1 cellular context compared by ENCODE assay signal in genomic region chr4:89836897-89837384, GRCh38.
A peak's percentile ranks its signal among the peaks of the same experiment; 100 is the strongest.
TF ChIP-seq lines count a peak whose summit lies in the region.

Gene SNCA (minus strand): TSS chr4:89837161. CDS start chr4:89835667, 1,494 bp downstream.

TF ChIP-seq in HEK293, 187 proteins besides CTCF, POLR2A, EP300 and RAD21 (continued from another document and continues in another):
- no peak for TF ChIP-seq AEBP2 (tag by site-specific recombination; IDR thresholded peaks at IDR 0.05; ENCODE audit: borderline replicate concordance)
- no peak for TF ChIP-seq ZNF416 (tag by site-specific recombination; IDR thresholded peaks at IDR 0.05)
- no peak for TF ChIP-seq KLF7 (tag by site-specific recombination; IDR thresholded peaks at IDR 0.05; ENCODE audit: borderline replicate concordance)
- no peak for TF ChIP-seq PRDM2 (tag by site-specific recombination; IDR thresholded peaks at IDR 0.05; ENCODE audit: borderline replicate concordance)
- TF ChIP-seq ZNF777 (tag by site-specific recombination; IDR thresholded peaks at IDR 0.05; ENCODE audit: borderline replicate concordance): no peak
- TF ChIP-seq KLF16 (tag by site-specific recombination; IDR thresholded peaks at IDR 0.05): peak; percentile 88
- TF ChIP-seq ZNF274 (IDR thresholded peaks at IDR 0.05; ENCODE audit: low read length): no peak
- no peak for TF ChIP-seq ZNF274 (tag by site-specific recombination; IDR thresholded peaks at IDR 0.05; ENCODE audit: borderline replicate concordance)
- peak; percentile 72; the same call in 1 of the 2 replicates for TF ChIP-seq ZNF792 (tag by site-specific recombination; IDR thresholded peaks at IDR 0.05)
- no peak for TF ChIP-seq ZNF521 (tag by site-specific recombination; IDR thresholded peaks at IDR 0.05)
- no peak for TF ChIP-seq ZNF488 (tag by site-specific recombination; IDR thresholded peaks at IDR 0.05)
- TF ChIP-seq ZNF791 (tag by site-specific recombination; IDR thresholded peaks at IDR 0.05): no peak
- no peak for TF ChIP-seq ZNF473 (tag by site-specific recombination; IDR thresholded peaks at IDR 0.05)
- peak; percentile 56; the same call in 1 of the 2 replicates for TF ChIP-seq KLF9 (tag by site-specific recombination; IDR thresholded peaks at IDR 0.05; ENCODE audit: low read depth)
- TF ChIP-seq ZNF677 (tag by site-specific recombination; IDR thresholded peaks at IDR 0.05): no peak
- no peak for TF ChIP-seq ZNF830 (tag by site-specific recombination; IDR thresholded peaks at IDR 0.05; ENCODE audit: low read depth)
- no peak for TF ChIP-seq ZBTB21 (tag by site-specific recombination; IDR thresholded peaks at IDR 0.05)
- TF ChIP-seq SP3 (tag by site-specific recombination; IDR thresholded peaks at IDR 0.05): peak; percentile 78
- no peak; the same call in 1 of the 2 replicates for TF ChIP-seq YY1 (tag by site-specific recombination; IDR thresholded peaks at IDR 0.05)
- TF ChIP-seq ZNF544 (tag by site-specific recombination; IDR thresholded peaks at IDR 0.05): no peak
- no peak for TF ChIP-seq ZNF837 (tag by site-specific recombination; IDR thresholded peaks at IDR 0.05)
- TF ChIP-seq ZNF596 (tag by site-specific recombination; IDR thresholded peaks at IDR 0.05): no peak
- peak; percentile 49; the same call in 1 of the 2 replicates for TF ChIP-seq ZBTB20 (tag by site-specific recombination; IDR thresholded peaks at IDR 0.05)
- no peak for TF ChIP-seq ZNF626 (tag by site-specific recombination; IDR thresholded peaks at IDR 0.05)
- TF ChIP-seq KLF8 (tag by site-specific recombination; IDR thresholded peaks at IDR 0.05): peak; percentile 71; the same call in 1 of the 2 replicates
- no peak; the same call in 1 of the 2 replicates for TF ChIP-seq IKZF3 (tag by site-specific recombination; IDR thresholded peaks at IDR 0.05)
- TF ChIP-seq ZNF239 (tag by site-specific recombination; IDR thresholded peaks at IDR 0.05): no peak
- TF ChIP-seq BCL6B (tag by site-specific recombination; IDR thresholded peaks at IDR 0.05): no peak
- no peak; the same call in 1 of the 2 replicates for TF ChIP-seq ZNF324 (tag by site-specific recombination; IDR thresholded peaks at IDR 0.05)
- TF ChIP-seq EGR2 (tag by site-specific recombination; IDR thresholded peaks at IDR 0.05; ENCODE audit: low read depth): peak; percentile 60
- TF ChIP-seq ZNF768 (tag by site-specific recombination; IDR thresholded peaks at IDR 0.05): no peak
- TF ChIP-seq ZEB2 (tag by site-specific recombination; IDR thresholded peaks at IDR 0.05): peak; percentile 45; the same call in 1 of the 2 replicates
- no peak for TF ChIP-seq ZNF549 (tag by site-specific recombination; IDR thresholded peaks at IDR 0.05)
- TF ChIP-seq GLI4 (tag by site-specific recombination; IDR thresholded peaks at IDR 0.05): no peak; the same call in 1 of the 2 replicates
- no peak for TF ChIP-seq ZNF747 (tag by site-specific recombination; IDR thresholded peaks at IDR 0.05)
- TF ChIP-seq ZNF560 (tag by site-specific recombination; IDR thresholded peaks at IDR 0.05; ENCODE audit: borderline replicate concordance): no peak
- no peak for TF ChIP-seq ZNF785 (tag by site-specific recombination; IDR thresholded peaks at IDR 0.05)
- TF ChIP-seq ZNF157 (tag by site-specific recombination; IDR thresholded peaks at IDR 0.05): no peak
- TF ChIP-seq ZNF558 (tag by site-specific recombination; IDR thresholded peaks at IDR 0.05): no peak
- TF ChIP-seq OSR2 (tag by site-specific recombination; IDR thresholded peaks at IDR 0.05): no peak
- peak; percentile 61 for TF ChIP-seq ZNF513 (tag by site-specific recombination; IDR thresholded peaks at IDR 0.05)
- TF ChIP-seq ZNF600 (tag by site-specific recombination; IDR thresholded peaks at IDR 0.05): no peak
- no peak for TF ChIP-seq ZFP41 (tag by site-specific recombination; IDR thresholded peaks at IDR 0.05; ENCODE audit: borderline replicate concordance)
- no peak for TF ChIP-seq ZNF114 (tag by site-specific recombination; IDR thresholded peaks at IDR 0.05)
- no peak for TF ChIP-seq HOXD13 (CRISPR knock-in tag; IDR thresholded peaks at IDR 0.05; ENCODE audit: borderline replicate concordance)
- peak; percentile 72; the same call in 1 of the 2 replicates for TF ChIP-seq ZXDB (tag by site-specific recombination; IDR thresholded peaks at IDR 0.05)
- no peak for TF ChIP-seq ZNF155 (tag by site-specific recombination; IDR thresholded peaks at IDR 0.05)
- TF ChIP-seq TSHZ1 (tag by site-specific recombination; IDR thresholded peaks at IDR 0.05; ENCODE audit: borderline replicate concordance): no peak
- no peak for TF ChIP-seq ZBTB11 (tag by site-specific recombination; conservative IDR thresholded peaks at IDR 0.05; ENCODE audit: low read depth)
- TF ChIP-seq ZBTB8A (tag by site-specific recombination; IDR thresholded peaks at IDR 0.05): peak; percentile 59; the same call in 1 of the 2 replicates
- TF ChIP-seq ZNF121 (tag by site-specific recombination; IDR thresholded peaks at IDR 0.05): no peak
- no peak for TF ChIP-seq ZNF394 (tag by site-specific recombination; IDR thresholded peaks at IDR 0.05; ENCODE audit: borderline replicate concordance)
- no peak for TF ChIP-seq ZNF16 (tag by site-specific recombination; IDR thresholded peaks at IDR 0.05; ENCODE audit: low read depth)
